In the genomic region with DNA sequence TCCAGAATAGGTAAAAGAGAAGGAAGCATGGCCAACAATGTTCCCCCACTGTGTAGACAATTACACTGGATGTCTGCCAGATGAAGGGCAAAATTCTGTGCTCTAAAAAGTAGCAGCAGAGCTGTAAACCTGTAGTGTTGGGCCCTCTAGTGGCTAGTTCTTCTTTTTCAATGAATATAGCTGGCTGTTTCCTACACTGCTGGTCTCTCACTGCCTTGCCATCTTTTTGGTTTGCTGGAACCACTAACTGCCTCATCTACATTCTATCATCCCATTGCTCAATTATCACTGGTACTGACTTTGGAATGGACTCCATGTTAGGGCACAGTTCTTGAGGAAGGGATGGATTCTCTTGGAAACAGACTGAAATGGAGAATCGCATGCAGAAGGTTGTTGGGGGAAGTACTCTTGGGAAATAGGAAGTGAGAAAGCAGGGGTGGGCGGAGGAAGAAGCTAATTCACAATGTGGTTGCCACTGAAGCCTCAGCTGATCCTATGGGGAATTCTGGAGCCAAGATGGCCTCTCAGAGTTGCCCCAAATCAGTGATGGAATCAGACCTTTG, we compare ENCODE assay signal across 8 cellular contexts. TPM values are rescaled to one million over a fixed set of nuclear protein-coding genes. Genes with fewer than 3 reads are reported as not detected.
A peak's percentile ranks its signal among the peaks of the same experiment; 100 is the strongest.
DNase-seq lines count a peak whose midpoint lies in the region; ATAC-seq, FAIRE-seq and TF ChIP-seq lines count a peak whose summit lies in the region.

No MANE protein-coding gene starts in this region.

- peak; percentile 83 to 90 for TF ChIP-seq CTCF in brain (conservative IDR thresholded peaks at IDR 0.05)

- H3K27me3 ChIP-seq in H7 (ENCODE audit: control insufficient read depth, insufficient read depth, low read length), result no peaks in the 10 kb centered on the region

- DNase-seq in DMS114 treated with DMSO at 0.1 percent for 48 hours (lab: John Stamatoyannopoulos, UW; ENCODE audit: unreplicated experiment) (peak; percentile 39), H7 (peak; percentile 55), NCI-H1694 (lab: John Stamatoyannopoulos, UW) (peak; percentile 91), SKM-1 treated with dmso at 0.1 percent for 144 hours (lab: John Stamatoyannopoulos, UW; ENCODE audit: unreplicated experiment) (peak; percentile 77)
- peak; percentile 14 to 23 for DNase-seq in stimulated activated CD4-positive, alpha-beta T cell treated with anti-CD3 and anti-CD28 coated beads, Interleukin-2, amount 100 ng/mL, for 48 hours

- peak overlapping the region in 2 of 5 experiments; percentile 39 to 61 for H3K27ac Mint-ChIP-seq in brain

- no peak for ATAC-seq in HG02970 (IDR thresholded peaks at IDR 0.05; ENCODE audit: low FRiP score, unreplicated experiment)

- H3K9me3 Mint-ChIP-seq in brain, result peaks cover 0 to under 1% (median 0%) of the 10 kb centered on the region in 5 experiments

- no peak overlapping the region for H3K4me3 ChIP-seq in H7 (ENCODE audit: insufficient read depth, low read depth, low read length)

- FAIRE-seq in islet of Langerhans (lab: Jason Lieb, UNC), result peak; percentile 65

- peaks cover 1% of the 10 kb centered on the region for H3K27me3 Mint-ChIP-seq in brain

- H3K36me3 Mint-ChIP-seq in brain, result no peaks in the 10 kb centered on the region

- H3K4me1 Mint-ChIP-seq in brain, result peaks cover 26% of the 10 kb centered on the region

- H3K36me3 ChIP-seq in H7 (replicated peaks; ENCODE audit: control insufficient read depth, insufficient read depth, low read length), result no peaks in the 10 kb centered on the region

- H3K4me3 Mint-ChIP-seq in brain, result no peak overlapping the region

RNA-seq across cellular contexts. Expression of a gene that starts 17.9 kb away (rescaled TPM):
- 26.7 and 27.5 TPM in 2 replicates for total RNA-seq in H7 (2014; rRNA removed; shearing (Covaris generic))
- 8.3 TPM for polyA plus RNA-seq in brain (ENCODE audit: insufficient read depth, low read depth, low replicate concordance)

RNA-seq across cellular contexts. Expression of a gene that starts 44.1 kb away (rescaled TPM):
- total RNA-seq in H7 (2014; rRNA removed; shearing (Covaris generic)), result 22.9 and 24.0 TPM in 2 replicates
- polyA plus RNA-seq in brain (ENCODE audit: insufficient read depth, low read depth, low replicate concordance), result 2.1 TPM

RNA-seq across cellular contexts. Expression of a gene that starts 51.2 kb away (rescaled TPM):
- 13.4 and 17.9 TPM in 2 replicates for total RNA-seq in H7 (2014; rRNA removed; shearing (Covaris generic))
- polyA plus RNA-seq in brain (ENCODE audit: insufficient read depth, low read depth, low replicate concordance), result 13.0 TPM

Comparison
In these comparisons a context has a peak if more than half of its experiments do, and no peak if none do; other contexts are left out.
1. DNase-seq: peak in every context shown above with its lines; median percentile 91 in NCI-H1694; 77 in SKM-1 treated with dmso at 0.1 percent for 144 hours; 55 in H7; 39 in DMS114 treated with DMSO at 0.1 percent for 48 hours; 18 in stimulated activated CD4-positive, alpha-beta T cell treated with anti-CD3 and anti-CD28 coated beads, Interleukin-2, amount 100 ng/mL, for 48 hours.